In genomic region chr19:21568816-21569496, GRCh38 we compare ENCODE assay signal across 9 cellular contexts.
DNase-seq lines count a peak whose midpoint lies in the region; TF ChIP-seq lines count a peak whose summit lies in the region.
"Had no signal": no experiment of that assay in that cellular context is flagged by ENCODE, and none has a peak within 500 bp of the region (broad histone marks: within the 10 kb centered on the region; RNA-seq: fewer than 3 reads in every experiment).

No MANE protein-coding gene starts in this region.

- DNase-seq in H4 (ENCODE audit: low spot score) (peak; percentile 97), SW 1271 (lab: John Stamatoyannopoulos, UW) (peak; percentile 34 to 70), adrenal gland (peak; percentile 90 to 98 (median 94)), hypothalamus (lab: John Stamatoyannopoulos, UW) (peak; percentile 6 to 94 (median 75)), iPS-NIHi11 (ENCODE audit: low spot score) (no peak), ACHN (no peak), NCI-H345 (lab: John Stamatoyannopoulos, UW) (no peak)
- DNase-seq in stimulated activated CD4-positive, alpha-beta T cell treated with anti-CD3 and anti-CD28 coated beads, Interleukin-12 subunit alpha, Interleukin-12 subunit beta, amount 100 ng/mL, for 4 hours = peak; percentile 80

- peak; percentile 21 to 88 for TF ChIP-seq POLR2A in adrenal gland (IDR thresholded peaks at IDR 0.05)

- no peaks in the 10 kb centered on the region for H3K27me3 ChIP-seq in adrenal gland
- H3K27me3 ChIP-seq: SJCRH30 had no signal

- no peaks in the 10 kb centered on the region for H3K9me3 ChIP-seq in adrenal gland (replicated peaks in 1 of 3)

- intact Hi-C loops in adrenal gland (cut with DNase I) = no loop called here

- in situ Hi-C loops in ACHN (cut with HindIII; ENCODE audit: low pct_ligation_motif_present, low pct_unique_long_range_greater_than_20kb, low sequenced_read_pairs) = no loop called here

- peaks cover 0 to 3% of the 10 kb centered on the region in 2 donors for H3K4me1 ChIP-seq in adrenal gland (replicated peaks in 1 of 2)
- H3K4me1 ChIP-seq: SJCRH30 had no signal

- peak overlapping the region in 3 of 5 donors; percentile 51 to 88 (median 74) for H3K27ac ChIP-seq in adrenal gland
- H3K27ac ChIP-seq: SJCRH30 had no signal

- TF ChIP-seq CTCF in adrenal gland (IDR thresholded peaks at IDR 0.05) = no peak

- 49 to 69% (median 61%) methylated on average over 21 of the region's 21 CpGs for WGBS in adrenal gland, 4 donors

- H3K36me3 ChIP-seq in adrenal gland (replicated peaks in 1 of 2) = no peaks in the 10 kb centered on the region
- H3K36me3 ChIP-seq: SJCRH30 had no signal

- peak overlapping the region in 2 of 4 donors; percentile 46 to 55 for H3K4me3 ChIP-seq in adrenal gland
- H3K4me3 ChIP-seq: SJCRH30 had no signal

Comparison
In these comparisons a context has a peak if more than half of its experiments do, and no peak if none do; other contexts are left out.
1. DNase-seq: peak in H4 (single experiment), SW 1271 (2 of 2), adrenal gland (7 of 7), hypothalamus (51 of 51) and stimulated activated CD4-positive, alpha-beta T cell treated with anti-CD3 and anti-CD28 coated beads, Interleukin-12 subunit alpha, Interleukin-12 subunit beta, amount 100 ng/mL, for 4 hours (single experiment); none in iPS-NIHi11 (single experiment), ACHN (single experiment) and NCI-H345 (single experiment).